Comparison of ENCODE assay signal across 22 cellular contexts in the genomic region with DNA sequence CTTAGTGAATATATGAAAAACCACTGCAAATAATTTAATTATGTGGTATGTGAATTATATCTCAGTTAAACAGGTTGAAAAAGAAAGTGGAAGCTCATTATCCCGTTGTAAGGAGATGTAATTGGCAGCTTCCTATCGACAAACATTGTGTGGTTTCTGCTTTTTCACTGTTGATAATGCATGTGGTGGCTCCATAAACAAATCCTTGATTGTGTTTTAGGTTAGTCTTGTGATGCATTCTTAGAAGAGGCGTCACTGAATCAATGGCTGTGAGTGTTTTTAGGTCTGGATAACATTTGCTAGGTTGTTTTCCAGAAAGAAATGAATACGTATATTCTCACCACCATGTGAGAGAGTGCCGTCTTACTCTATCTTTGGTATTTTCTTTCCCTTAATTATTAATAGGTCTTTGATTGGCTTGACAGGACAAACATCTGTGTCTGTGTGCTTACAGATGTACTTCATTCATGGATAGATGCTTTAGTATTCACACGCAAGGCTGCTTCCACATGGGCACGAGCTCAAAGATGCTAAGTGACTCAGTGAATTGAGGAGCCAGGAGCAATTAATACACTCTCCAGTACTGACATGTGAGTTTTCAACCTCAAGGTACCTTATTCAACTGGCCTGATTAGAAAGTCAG.
DNase-seq lines count a peak whose midpoint lies in the region; ATAC-seq, FAIRE-seq and TF ChIP-seq lines count a peak whose summit lies in the region.
"Had no signal": no experiment of that assay in that cellular context is flagged by ENCODE, and none has a peak within 500 bp of the region (broad histone marks: within the 10 kb centered on the region; RNA-seq: fewer than 3 reads in every experiment).

No MANE protein-coding gene starts in this region.

- TF ChIP-seq CTCF in keratinocyte (optimal IDR thresholded peaks at IDR 0.05 in 1 of 3, IDR thresholded peaks at IDR 0.05 in 1 of 3, conservative IDR thresholded peaks at IDR 0.05 in 1 of 3; ENCODE audit: extremely low read depth in 1 of 3, insufficient read depth in 2 of 3, low read length in 3 of 3), result no peak

- H3K27ac ChIP-seq in keratinocyte (ENCODE audit: control insufficient read depth, insufficient read depth, low read length), result peak overlapping the region; percentile 6
- H3K27ac ChIP-seq: Peyer's patch had no signal

- peak; percentile 49 for FAIRE-seq in keratinocyte (lab: Jason Lieb, UNC)
- FAIRE-seq: A204.1, D721Med, H1, HepG2 had no signal

- H3K36me3 ChIP-seq in keratinocyte (ENCODE audit: control insufficient read depth in 2 of 2, extremely low read depth in 1 of 2, insufficient read depth in 2 of 2, low read length in 2 of 2), result peaks cover 0 to under 1% of the 10 kb centered on the region in 2 experiments
- H3K36me3 ChIP-seq: Peyer's patch had no signal

- H3K79me2 ChIP-seq in keratinocyte (ENCODE audit: control insufficient read depth, insufficient read depth, low read length), result no peaks in the 10 kb centered on the region

- dilution Hi-C loops in keratinocyte (cut with MboI; ENCODE audit: extremely low pct_ligation_motif_present, low sequenced_read_pairs), result no loop called here

- no peaks in the 10 kb centered on the region for H3K9me3 ChIP-seq in keratinocyte (ENCODE audit: control insufficient read depth, low read depth, low read length)
- H3K9me3 ChIP-seq: MG63, Peyer's patch had no signal

- no peak overlapping the region for H2AFZ ChIP-seq in keratinocyte (ENCODE audit: control insufficient read depth, low read length)

- H3K9me1 ChIP-seq in keratinocyte (ENCODE audit: control insufficient read depth, extremely low read depth, insufficient read depth, low read length), result no peaks in the 10 kb centered on the region

- no peak overlapping the region for H3K4me3 ChIP-seq in keratinocyte (ENCODE audit: control insufficient read depth in 2 of 3, extremely low read depth in 1 of 3, insufficient read depth in 2 of 3, low read depth in 1 of 3, low read length in 3 of 3)
- H3K4me3 ChIP-seq: MG63, Peyer's patch had no signal

- no peaks in the 10 kb centered on the region for H3K27me3 ChIP-seq in keratinocyte (ENCODE audit: control insufficient read depth, extremely low read depth, insufficient read depth, low read length)
- H3K27me3 ChIP-seq: MG63, Peyer's patch had no signal

- no peaks in the 10 kb centered on the region for H4K20me1 ChIP-seq in keratinocyte (ENCODE audit: control insufficient read depth, extremely low read depth, insufficient read depth, low read length)

- H3K4me2 ChIP-seq in keratinocyte (ENCODE audit: control insufficient read depth, extremely low read depth, insufficient read depth, low read depth, low read length), result no peak overlapping the region

- in situ Hi-C loops in ACHN (cut with HindIII; ENCODE audit: low pct_ligation_motif_present, low pct_unique_long_range_greater_than_20kb, low sequenced_read_pairs), result no loop called here

- H3K4me1 ChIP-seq in keratinocyte (ENCODE audit: control insufficient read depth, extremely low read depth, insufficient read depth, low read length), result peaks cover 18% of the 10 kb centered on the region

- H3K9ac ChIP-seq in keratinocyte (ENCODE audit: control insufficient read depth, extremely low read depth, insufficient read depth, low read length), result no peak overlapping the region

- DNase-seq in ACHN (peak; percentile 49), H4 (ENCODE audit: low spot score) (peak; percentile 74), epidermal melanocyte (ENCODE audit: insufficient read length, low spot score) (peak; percentile 45), keratinocyte (ENCODE audit: low read depth, low spot score) (no peak), NCI-H524 (lab: John Stamatoyannopoulos, UW) (no peak), mucosa of gallbladder (ENCODE audit: low spot score) (no peak)
- DNase-seq: AML-193; CD4-positive, CD25-positive, alpha-beta regulatory T cell; DND-41; GDM1; MG63; NCI-H1092 treated with DMSO at 0.1 percent for 48 hours; NCI-H1694; NCI-H345; SHP77 had no signal

- ATAC-seq in HG03565 (IDR thresholded peaks at IDR 0.05; ENCODE audit: unreplicated experiment), result no peak
- ATAC-seq in HG02642 (IDR thresholded peaks at IDR 0.05; ENCODE audit: poor library complexity, unreplicated experiment), result no peak
- ATAC-seq: HepG2 had no signal

Comparison
In these comparisons a context has a peak if more than half of its experiments do, and no peak if none do; other contexts are left out.
1. DNase-seq: peak in ACHN (single experiment), H4 (single experiment) and epidermal melanocyte (single experiment); none in keratinocyte (single experiment), NCI-H524 (0 of 2) and mucosa of gallbladder (single experiment).